ENCODE assay signal across 15 cellular contexts in genomic region chr10:20767028-20767427, GRCh38.
DNase-seq lines count a peak whose midpoint lies in the region; ATAC-seq, FAIRE-seq and TF ChIP-seq lines count a peak whose summit lies in the region.
"Had no signal": no experiment of that assay in that cellular context is flagged by ENCODE, and none has a peak within 500 bp of the region (broad histone marks: within the 10 kb centered on the region; RNA-seq: fewer than 3 reads in every experiment).

No MANE protein-coding gene starts in this region.

- TF ChIP-seq POLR2A in gastroesophageal sphincter (IDR thresholded peaks at IDR 0.05) (no peak), suprapubic skin (IDR thresholded peaks at IDR 0.05) (no peak)

- H3K4me3 ChIP-seq in gastroesophageal sphincter: no peak overlapping the region
- H3K4me3 ChIP-seq in suprapubic skin: no peak overlapping the region
- H3K4me3 ChIP-seq in pancreas: no peak overlapping the region
- H3K4me3 ChIP-seq: prostate gland, testis had no signal

- peaks cover 0 to 8% (median 0%) of the 10 kb centered on the region in 5 donors for H3K27me3 Mint-ChIP-seq in naive thymus-derived CD8-positive, alpha-beta T cell
- H3K27me3 Mint-ChIP-seq: CD8-positive, alpha-beta memory T cell had no signal

- H3K4me3 Mint-ChIP-seq in naive thymus-derived CD8-positive, alpha-beta T cell: no peak overlapping the region
- H3K4me3 Mint-ChIP-seq: CD8-positive, alpha-beta memory T cell had no signal

- TF ChIP-seq CTCF in gastroesophageal sphincter (IDR thresholded peaks at IDR 0.05) (no peak), suprapubic skin (IDR thresholded peaks at IDR 0.05) (no peak), pancreas (IDR thresholded peaks at IDR 0.05) (no peak)

- ATAC-seq in gastroesophageal sphincter (peak; percentile 63), pancreas (no peak)
- ATAC-seq in naive thymus-derived CD8-positive, alpha-beta T cell: no peak

- WGBS in gastroesophageal sphincter (ENCODE audit: low coverage in 1 of 2), 2 donors: 6 to 8% methylated on average over 2 of the region's 2 CpGs
- 23% methylated on average over 2 of the region's 2 CpGs for WGBS in suprapubic skin
- WGBS in pancreas, 2 donors: 26 to 34% methylated on average over 2 of the region's 2 CpGs

- H3K9me3 Mint-ChIP-seq in naive thymus-derived CD8-positive, alpha-beta T cell: peaks cover 0 to 7% (median 0%) of the 10 kb centered on the region in 9 donors

- DNase-seq in H4 (ENCODE audit: low spot score) (peak; percentile 8), astrocyte of the hippocampus (ENCODE audit: low read depth, low spot score) (peak; percentile 52), suprapubic skin (ENCODE audit: low spot score in 2 of 2) (no peak), pancreas (no peak), DMS 273 treated with DMSO at 0.1 percent for 48 hours (lab: John Stamatoyannopoulos, UW) (no peak), C1 segment of cervical spinal cord (lab: John Stamatoyannopoulos, UW) (no peak)
- no peak for DNase-seq in naive thymus-derived CD8-positive, alpha-beta T cell
- DNase-seq: amygdala; CD8-positive, alpha-beta memory T cell; NCI-H1436; NCI-H2227 treated with DMSO at 0.1 percent for 48 hours; testis had no signal

- no peak for FAIRE-seq in pancreas (lab: Jason Lieb, UNC)
- FAIRE-seq: islet of Langerhans had no signal

- intact Hi-C loops in pancreas (cut with DNase I): no loop called here

- H3K36me3 Mint-ChIP-seq in naive thymus-derived CD8-positive, alpha-beta T cell: no peaks in the 10 kb centered on the region
- H3K36me3 Mint-ChIP-seq: CD8-positive, alpha-beta memory T cell had no signal

- no peaks in the 10 kb centered on the region for H3K27me3 ChIP-seq in gastroesophageal sphincter
- H3K27me3 ChIP-seq in suprapubic skin: no peaks in the 10 kb centered on the region
- H3K27me3 ChIP-seq in pancreas: no peaks in the 10 kb centered on the region
- H3K27me3 ChIP-seq: testis had no signal

- no peak overlapping the region for H3K27ac Mint-ChIP-seq in naive thymus-derived CD8-positive, alpha-beta T cell
- H3K27ac Mint-ChIP-seq: CD8-positive, alpha-beta memory T cell had no signal

- H3K4me1 Mint-ChIP-seq in naive thymus-derived CD8-positive, alpha-beta T cell: no peaks in the 10 kb centered on the region
- H3K4me1 Mint-ChIP-seq: CD8-positive, alpha-beta memory T cell had no signal

- no peaks in the 10 kb centered on the region for H3K36me3 ChIP-seq in gastroesophageal sphincter
- H3K36me3 ChIP-seq in suprapubic skin: no peaks in the 10 kb centered on the region
- H3K36me3 ChIP-seq in pancreas: no peaks in the 10 kb centered on the region
- H3K36me3 ChIP-seq: prostate gland had no signal

- no peak for TF ChIP-seq EP300 in gastroesophageal sphincter (IDR thresholded peaks at IDR 0.05)
- TF ChIP-seq EP300 in suprapubic skin (IDR thresholded peaks at IDR 0.05): no peak

- no peaks in the 10 kb centered on the region for H3K9me3 ChIP-seq in gastroesophageal sphincter
- H3K9me3 ChIP-seq in suprapubic skin: no peaks in the 10 kb centered on the region
- no peaks in the 10 kb centered on the region for H3K9me3 ChIP-seq in pancreas
- H3K9me3 ChIP-seq: prostate gland, testis had no signal

- H3K4me1 ChIP-seq in gastroesophageal sphincter: peaks cover 0 to 10% (median 0%) of the 10 kb centered on the region in 3 donors
- H3K4me1 ChIP-seq in suprapubic skin: peaks cover 2% of the 10 kb centered on the region
- no peaks in the 10 kb centered on the region for H3K4me1 ChIP-seq in pancreas
- H3K4me1 ChIP-seq: prostate gland, testis had no signal

- POLR2A ChIA-PET in naive thymus-derived CD8-positive, alpha-beta T cell (lab: Charles Lee): no interaction called here

- H3K27ac ChIP-seq in gastroesophageal sphincter (no peak overlapping the region), suprapubic skin (peak overlapping the region; percentile 44), pancreas (no peak overlapping the region)
- H3K27ac ChIP-seq: prostate gland, testis had no signal

Comparison
In these comparisons a context has a peak if more than half of its experiments do, and no peak if none do; other contexts are left out.
1. DNase-seq: peak in H4 (single experiment) and astrocyte of the hippocampus (single experiment); none in suprapubic skin (0 of 2), pancreas (0 of 6), DMS 273 treated with DMSO at 0.1 percent for 48 hours (single experiment), naive thymus-derived CD8-positive, alpha-beta T cell (0 of 10) and C1 segment of cervical spinal cord (0 of 14).